In genomic region chr11:45176996-45177395, GRCh38 we compare ENCODE assay signal across 20 cellular contexts. TPM values are rescaled to one million over a fixed set of nuclear protein-coding genes. Genes with fewer than 3 reads are reported as not detected.
A peak's percentile ranks its signal among the peaks of the same experiment; 100 is the strongest.
DNase-seq lines count a peak whose midpoint lies in the region; TF ChIP-seq lines count a peak whose summit lies in the region.
"Had no signal": no experiment of that assay in that cellular context is flagged by ENCODE, and none has a peak within 500 bp of the region (broad histone marks: within the 10 kb centered on the region; RNA-seq: fewer than 3 reads in every experiment).

No MANE protein-coding gene starts in this region.

- no peak overlapping the region for H3K27ac ChIP-seq in WERI-Rb-1
- H3K27ac ChIP-seq: adrenal gland, pancreas, VCaP had no signal

- H3K4me3 ChIP-seq in WERI-Rb-1 (ENCODE audit: low read depth, low read length): no peak overlapping the region
- H3K4me3 ChIP-seq: adrenal gland, MG63, pancreas had no signal

- intact Hi-C loops in posterior vena cava (cut with DNase I): no loop called here

- no peaks in the 10 kb centered on the region for H3K36me3 ChIP-seq in WERI-Rb-1
- H3K36me3 ChIP-seq: adrenal gland, MG63, pancreas had no signal

- H3K27me3 ChIP-seq in WERI-Rb-1 (ENCODE audit: insufficient read depth, low read depth, severe bottlenecking): no peaks in the 10 kb centered on the region
- H3K27me3 ChIP-seq: adrenal gland, pancreas had no signal

- no peak for TF ChIP-seq CTCF in WERI-Rb-1 (IDR thresholded peaks at IDR 0.05; ENCODE audit: low read depth, low read length)

- DNase-seq in NCI-H2196 (lab: John Stamatoyannopoulos, UW; ENCODE audit: unreplicated experiment): peak; percentile 46
- DNase-seq in NCI-H2196 treated with DMSO at 0.1 percent for 48 hours (lab: John Stamatoyannopoulos, UW; ENCODE audit: unreplicated experiment): no peak
- peak; percentile 84 for DNase-seq in COR-L47 (lab: John Stamatoyannopoulos, UW)
- peak; percentile 35 for DNase-seq in NCI-H2171 (lab: John Stamatoyannopoulos, UW)
- DNase-seq in posterior vena cava (ENCODE audit: low spot score): peak; percentile 61
- no peak for DNase-seq in WERI-Rb-1
- DNase-seq in NCI-H226: no peak
- no peak for DNase-seq in stimulated activated naive CD4-positive, alpha-beta T cell (lab: John Stamatoyannopoulos, UW)
- DNase-seq: ACHN; activated CD4-positive, alpha-beta T cell treated with anti-CD3 and anti-CD28 coated beads, Interleukin-2, amount 50 U/mL, for 4 hours; activated gamma-delta T cell; kidney; MG63; naive thymus-derived CD4-positive, alpha-beta T cell; OCI-M1; SHP77 treated with DMSO at 0.1 percent for 48 hours; stimulated activated CD4-positive, alpha-beta T cell treated with anti-CD3 and anti-CD28 coated beads, Interleukin-2, amount 100 ng/mL, for 48 hours had no signal

- no peaks in the 10 kb centered on the region for H3K9me3 ChIP-seq in WERI-Rb-1 (ENCODE audit: severe bottlenecking)
- H3K9me3 ChIP-seq: adrenal gland, MG63, pancreas had no signal

RNA-seq across cellular contexts. Expression of gene PRDM11, which starts 30.6 kb away (rescaled TPM):
- 10 to 100 TPM; 21.1 to 24.5 TPM for total RNA-seq in posterior vena cava

Comparison
In these comparisons a context has a peak if more than half of its experiments do, and no peak if none do; other contexts are left out.
1. DNase-seq: peak in NCI-H2196 (single experiment), COR-L47 (single experiment), NCI-H2171 (single experiment) and posterior vena cava (single experiment); none in NCI-H2196 treated with DMSO at 0.1 percent for 48 hours (single experiment), WERI-Rb-1 (single experiment), NCI-H226 (single experiment) and stimulated activated naive CD4-positive, alpha-beta T cell (0 of 6).